ENCODE assay signal across 20 cellular contexts in genomic region chr9:135566552-135566951, GRCh38. TPM values are rescaled to one million over a fixed set of nuclear protein-coding genes. Genes with fewer than 3 reads are reported as not detected.
A peak's percentile ranks its signal among the peaks of the same experiment; 100 is the strongest.
DNase-seq lines count a peak whose midpoint lies in the region; ATAC-seq and TF ChIP-seq lines count a peak whose summit lies in the region.
"Had no signal": no experiment of that assay in that cellular context is flagged by ENCODE, and none has a peak within 500 bp of the region (broad histone marks: within the 10 kb centered on the region; RNA-seq: fewer than 3 reads in every experiment).

No MANE protein-coding gene starts in this region.

- in situ Hi-C loops in mammary epithelial cell (cut with MboI; ENCODE audit: low sequenced_read_pairs in 2 of 2) = no loop called here

- WGBS in mammary epithelial cell (ENCODE audit: low coverage, missing lambda C conversion rate) = 18% methylated on average over 10 of the region's 10 CpGs

- no peaks in the 10 kb centered on the region for H3K36me3 ChIP-seq in BLaER1 treated with 17β-estradiol and CSF1 and Interleukin-3, amounts not matched to agents 10 nM and 100 nM
- H3K36me3 ChIP-seq in mammary epithelial cell (ENCODE audit: insufficient read depth, low read length) = no peaks in the 10 kb centered on the region
- no peaks in the 10 kb centered on the region for H3K36me3 ChIP-seq in upper lobe of right lung

- TF ChIP-seq CTCF in mammary epithelial cell (conservative IDR thresholded peaks at IDR 0.05 in 1 of 2, IDR thresholded peaks at IDR 0.05 in 1 of 2; ENCODE audit: extremely low read depth in 1 of 2, insufficient read depth in 1 of 2, low read depth in 1 of 2, low read length in 2 of 2) (no peak), upper lobe of right lung (IDR thresholded peaks at IDR 0.05) (no peak)

- CTCF ChIA-PET in mammary epithelial cell (lab: Charles Lee; ENCODE audit: low non-redundant PET) = no interaction called here

- peaks cover 1 to 17% (median 9%) of the 10 kb centered on the region in 10 experiments; a peak in 15 of 20 replicates for H3K4me1 ChIP-seq in BLaER1 treated with 17β-estradiol and CSF1 and Interleukin-3, amounts not matched to agents 10 nM and 100 nM
- H3K4me1 ChIP-seq in mammary epithelial cell (ENCODE audit: insufficient read depth, low read length) (no peaks in the 10 kb centered on the region), upper lobe of right lung (no peaks in the 10 kb centered on the region)
- H3K4me1 ChIP-seq: Caco-2 had no signal

- intact Hi-C loops in mammary epithelial cell (cut with micrococcal nuclease) (no loop called here), sciatic nerve (cut with DNase I) (no loop called here), upper lobe of right lung (cut with DNase I) (no loop called here)

- no TSS peak for BruUV-seq in mammary epithelial cell (replicated peaks; lab: Mats Ljungman, UMichigan)

- H3K27me3 ChIP-seq in BLaER1 treated with 17β-estradiol and CSF1 and Interleukin-3, amounts not matched to agents 10 nM and 100 nM = no peaks in the 10 kb centered on the region
- H3K27me3 ChIP-seq in mammary epithelial cell (ENCODE audit: insufficient read depth, low read length) (no peaks in the 10 kb centered on the region), upper lobe of right lung (peaks cover 23% of the 10 kb centered on the region)

- H3K9ac ChIP-seq in BLaER1 treated with 17β-estradiol and CSF1 and Interleukin-3, amounts not matched to agents 10 nM and 100 nM = no peak overlapping the region
- no peak overlapping the region for H3K9ac ChIP-seq in mammary epithelial cell (ENCODE audit: insufficient read depth, low read length)

- dilution Hi-C loops in mammary epithelial cell (cut with HindIII; ENCODE audit: low sequenced_read_pairs) = no loop called here

- H4K20me1 ChIP-seq in BLaER1 treated with 17β-estradiol and CSF1 and Interleukin-3, amounts not matched to agents 10 nM and 100 nM = peaks cover 0 to 5% (median 0%) of the 10 kb centered on the region in 11 experiments; a peak in 3 of 22 replicates
- no peaks in the 10 kb centered on the region for H4K20me1 ChIP-seq in mammary epithelial cell (ENCODE audit: insufficient read depth, low read length)

- peak overlapping the region in 10 of 11 experiments; percentile 5 to 73 (median 62); a peak in 18 of 22 replicates for H3K4me2 ChIP-seq in BLaER1 treated with 17β-estradiol and CSF1 and Interleukin-3, amounts not matched to agents 10 nM and 100 nM
- H3K4me2 ChIP-seq in mammary epithelial cell (ENCODE audit: insufficient read depth, low read depth, low read length) = no peak overlapping the region

- no peak overlapping the region for H3K27ac ChIP-seq in BLaER1 treated with 17β-estradiol and CSF1 and Interleukin-3, amounts not matched to agents 10 nM and 100 nM
- H3K27ac ChIP-seq in mammary epithelial cell (ENCODE audit: insufficient read depth, low read depth, low read length) (no peak overlapping the region), upper lobe of right lung (no peak overlapping the region)
- H3K27ac ChIP-seq: SK-N-MC had no signal

- H3K79me2 ChIP-seq in mammary epithelial cell (ENCODE audit: insufficient read depth, low read length) = no peaks in the 10 kb centered on the region

- H2AFZ ChIP-seq in mammary epithelial cell (ENCODE audit: low read depth, low read length) = no peak overlapping the region

- no peak overlapping the region for H3K4me3 ChIP-seq in BLaER1 treated with 17β-estradiol and CSF1 and Interleukin-3, amounts not matched to agents 10 nM and 100 nM
- no peak overlapping the region for H3K4me3 ChIP-seq in mammary epithelial cell (replicated peaks in 1 of 3; ENCODE audit: insufficient read depth in 1 of 3, low read depth in 2 of 3, low read length in 3 of 3)
- H3K4me3 ChIP-seq in upper lobe of right lung = no peak overlapping the region
- H3K4me3 ChIP-seq: SK-N-MC had no signal

- DNase-seq in DMS79 (lab: John Stamatoyannopoulos, UW) = peak; percentile 9
- peak; percentile 18 for DNase-seq in mammary epithelial cell
- peak; percentile 17 for DNase-seq in sciatic nerve (ENCODE audit: low spot score)
- DNase-seq in upper lobe of right lung = no peak
- no peak for DNase-seq in medulla oblongata (ENCODE audit: extremely low spot score)
- DNase-seq: AML-193; Caco-2; CD4-positive, alpha-beta T cell; GOT3; NCI-H2081; NCI-H2171 treated with DMSO at 0.1 percent for 48 hours; NCI-H446 treated with DMSO at 0.1 percent for 48 hours; NCI-H748 treated with DMSO at 0.1 percent for 48 hours; Right ventricle myocardium superior had no signal

- ATAC-seq in sciatic nerve = no peak
- ATAC-seq in HG03457 (IDR thresholded peaks at IDR 0.05; ENCODE audit: unreplicated experiment) = no peak
- ATAC-seq in upper lobe of right lung = no peak
- ATAC-seq: HCT116, Panc1 had no signal

- H3K9me3 ChIP-seq in BLaER1 treated with 17β-estradiol and CSF1 and Interleukin-3, amounts not matched to agents 10 nM and 100 nM (replicated peaks in 1 of 11) = peaks cover 0 to 9% (median 0%) of the 10 kb centered on the region in 11 experiments; a peak in 3 of 22 replicates
- H3K9me3 ChIP-seq in mammary epithelial cell (replicated peaks; ENCODE audit: insufficient read depth, low read length) (peaks cover 5% of the 10 kb centered on the region), upper lobe of right lung (peaks cover 6% of the 10 kb centered on the region)

RNA-seq across cellular contexts. Expression of gene PAEP, which starts 5.0 kb away (rescaled TPM):
- total RNA-seq in mammary epithelial cell = not detected
- not detected for polyA plus RNA-seq in mammary epithelial cell
- not detected for polyA minus RNA-seq in mammary epithelial cell
- not detected for total RNA-seq in sciatic nerve
- total RNA-seq in upper lobe of right lung = not detected
- total RNA-seq: Caco-2; CD4-positive, alpha-beta T cell; LHCN-M2; Right ventricle myocardium superior had no signal

RNA-seq across cellular contexts. Expression of gene OBP2A, which starts 20.6 kb away (rescaled TPM):
- not detected for total RNA-seq in mammary epithelial cell
- polyA plus RNA-seq in mammary epithelial cell = not detected
- not detected for polyA minus RNA-seq in mammary epithelial cell
- not detected for total RNA-seq in sciatic nerve
- not detected for total RNA-seq in upper lobe of right lung
- total RNA-seq: Caco-2; CD4-positive, alpha-beta T cell; LHCN-M2; Right ventricle myocardium superior had no signal

RNA-seq across cellular contexts. Expression of gene LCN1, which starts 45.3 kb away (rescaled TPM):
- total RNA-seq in mammary epithelial cell (not detected), sciatic nerve (not detected), upper lobe of right lung (not detected)
- polyA plus RNA-seq in mammary epithelial cell = not detected
- polyA minus RNA-seq in mammary epithelial cell = not detected
- total RNA-seq: Caco-2; CD4-positive, alpha-beta T cell; LHCN-M2; Right ventricle myocardium superior had no signal

Comparison
In these comparisons a context has a peak if more than half of its experiments do, and no peak if none do; other contexts are left out.
1. DNase-seq: peak in DMS79 (single experiment), mammary epithelial cell (single experiment) and sciatic nerve (single experiment); none in upper lobe of right lung (single experiment) and medulla oblongata (single experiment).